In genomic region chr7:142485617-142486226, GRCh38 we compare ENCODE assay signal across 1 cellular context.
TF ChIP-seq lines count a peak whose summit lies in the region.

No MANE protein-coding gene starts in this region.

TF ChIP-seq in GM12878, 131 proteins besides CTCF, POLR2A, EP300 and RAD21 (continued from another document):
- TF ChIP-seq ZBTB11 (CRISPR knock-in tag; IDR thresholded peaks at IDR 0.05) (no peak), ZNF217 (IDR thresholded peaks at IDR 0.05) (no peak), RELA (IDR thresholded peaks at IDR 0.05; ENCODE audit: borderline replicate concordance, partially characterized antibody) (no peak), EED (IDR thresholded peaks at IDR 0.05; ENCODE audit: low read depth) (no peak), ATF2 (IDR thresholded peaks at IDR 0.05; ENCODE audit: low read length) (no peak)
